16 cellular contexts compared by ENCODE assay signal in genomic region chr12:110668480-110669192, GRCh38. TPM values are rescaled to one million over a fixed set of nuclear protein-coding genes. Genes with fewer than 3 reads are reported as not detected.
DNase-seq lines count a peak whose midpoint lies in the region; ATAC-seq and TF ChIP-seq lines count a peak whose summit lies in the region.
"Had no signal": no experiment of that assay in that cellular context is flagged by ENCODE, and none has a peak within 500 bp of the region (broad histone marks: within the 10 kb centered on the region; RNA-seq: fewer than 3 reads in every experiment).

No MANE protein-coding gene starts in this region.

- no peak overlapping the region for H3K9ac ChIP-seq in H9 (ENCODE audit: extremely low read depth, insufficient read length, low read length)

- H3K27me3 Mint-ChIP-seq in activated T-cell treated with anti-CD3 and anti-CD28 coated beads, Interleukin-2, amount 50 U/mL, for 24 hours = no peaks in the 10 kb centered on the region
- H3K27me3 Mint-ChIP-seq in activated T-cell treated with anti-CD3 and anti-CD28 coated beads, Interleukin-2, amount 50 U/mL, for 72 hours (ENCODE audit: low read depth) = no peaks in the 10 kb centered on the region
- H3K27me3 Mint-ChIP-seq in H9 (ENCODE audit: low read depth) = no peaks in the 10 kb centered on the region
- H3K27me3 Mint-ChIP-seq in activated T-helper 1 cell treated with anti-CD3 and anti-CD28 coated beads, Interleukin-12 subunit alpha, Interleukin-12 subunit beta, Interleukin-2, Interleukin-4 antibody, amounts not matched to agents 30 ng/mL and 10 ng/mL and 1 ng/mL, durations not matched to agents 14 hours and 24 hours and 36 hours (ENCODE audit: insufficient read depth) = peaks cover 2% of the 10 kb centered on the region
- H3K27me3 Mint-ChIP-seq in stimulated activated memory B cell treated with anti-CD40 and anti-IgM and Interleukin-4, amounts not matched to agents 10 μg/mL and 1 μg/mL and 100 μg/mL, for 72 hours = no peaks in the 10 kb centered on the region
- H3K27me3 Mint-ChIP-seq in Caco-2 (ENCODE audit: insufficient read depth, unreplicated experiment) = peaks cover 13% of the 10 kb centered on the region

- H3K79me2 ChIP-seq in H9 (ENCODE audit: insufficient read depth, low read length) = no peaks in the 10 kb centered on the region

- H3K4me1 ChIP-seq in H9 (ENCODE audit: insufficient read depth, low read length) (no peaks in the 10 kb centered on the region), Caco-2 (no peaks in the 10 kb centered on the region), left ventricle myocardium inferior (peaks cover 2% of the 10 kb centered on the region)
- H3K4me1 ChIP-seq: left lung, upper lobe of left lung had no signal

- H4K91ac ChIP-seq in H9 (ENCODE audit: insufficient read length, low read depth, low read length) = no peak overlapping the region

- no peak overlapping the region for H2BK5ac ChIP-seq in H9 (ENCODE audit: insufficient read length, low read length)

- BruUV-seq in Caco-2 (replicated peaks; lab: Mats Ljungman, UMichigan) = no TSS peak

- peaks cover 21% of the 10 kb centered on the region for H3K36me3 Mint-ChIP-seq in activated T-cell treated with anti-CD3 and anti-CD28 coated beads, Interleukin-2, amount 50 U/mL, for 24 hours (ENCODE audit: low read depth)
- peaks cover 12 to 27% of the 10 kb centered on the region in 2 donors for H3K36me3 Mint-ChIP-seq in activated T-cell treated with anti-CD3 and anti-CD28 coated beads, Interleukin-2, amount 50 U/mL, for 72 hours (ENCODE audit: insufficient read depth in 2 of 2)
- H3K36me3 Mint-ChIP-seq in H9 (ENCODE audit: insufficient read depth in 1 of 3, low read depth in 3 of 3) = no peaks in the 10 kb centered on the region
- peaks cover 31% of the 10 kb centered on the region for H3K36me3 Mint-ChIP-seq in activated T-helper 1 cell treated with anti-CD3 and anti-CD28 coated beads, Interleukin-12 subunit alpha, Interleukin-12 subunit beta, Interleukin-2, Interleukin-4 antibody, amounts not matched to agents 30 ng/mL and 10 ng/mL and 1 ng/mL, durations not matched to agents 14 hours and 24 hours and 36 hours (ENCODE audit: low read depth)
- peaks cover 84% of the 10 kb centered on the region for H3K36me3 Mint-ChIP-seq in stimulated activated memory B cell treated with anti-CD40 and anti-IgM and Interleukin-4, amounts not matched to agents 10 μg/mL and 1 μg/mL and 100 μg/mL, for 72 hours
- no peaks in the 10 kb centered on the region for H3K36me3 Mint-ChIP-seq in Caco-2 (ENCODE audit: insufficient read depth, unreplicated experiment)

- no peak for ATAC-seq in activated T-cell treated with anti-CD3 and anti-CD28 coated beads, Interleukin-2, amount 50 U/mL, for 72 hours (replicated peaks in 1 of 2)
- ATAC-seq in stimulated activated memory B cell treated with anti-CD40 and anti-IgM and Interleukin-4, amounts not matched to agents 10 μg/mL and 1 μg/mL and 100 μg/mL, for 72 hours = peak; percentile 4
- no peak for ATAC-seq in GM21526 (IDR thresholded peaks at IDR 0.05; ENCODE audit: low FRiP score, unreplicated experiment)
- ATAC-seq: GM23338, left lung had no signal

- H4K8ac ChIP-seq in H9 (replicated peaks; ENCODE audit: insufficient read length, low read depth, low read length) = no peak overlapping the region

- H3K36me3 ChIP-seq in Caco-2 (ENCODE audit: control insufficient read depth, insufficient read depth, low read length) (no peaks in the 10 kb centered on the region), left ventricle myocardium inferior (peaks cover 42% of the 10 kb centered on the region)
- H3K36me3 ChIP-seq: upper lobe of left lung had no signal

- no peak overlapping the region for H3K56ac ChIP-seq in H9 (ENCODE audit: insufficient read length, low read depth, low read length)

- H3K4me3 Mint-ChIP-seq in activated T-cell treated with anti-CD3 and anti-CD28 coated beads, Interleukin-2, amount 50 U/mL, for 24 hours = no peak overlapping the region
- H3K4me3 Mint-ChIP-seq in activated T-cell treated with anti-CD3 and anti-CD28 coated beads, Interleukin-2, amount 50 U/mL, for 72 hours = peak overlapping the region in 1 of 2 donors; percentile 62
- H3K4me3 Mint-ChIP-seq in H9 = no peak overlapping the region
- H3K4me3 Mint-ChIP-seq in activated T-helper 1 cell treated with anti-CD3 and anti-CD28 coated beads, Interleukin-12 subunit alpha, Interleukin-12 subunit beta, Interleukin-2, Interleukin-4 antibody, amounts not matched to agents 30 ng/mL and 10 ng/mL and 1 ng/mL, durations not matched to agents 14 hours and 24 hours and 36 hours = no peak overlapping the region
- peak overlapping the region; percentile 82 for H3K4me3 Mint-ChIP-seq in stimulated activated memory B cell treated with anti-CD40 and anti-IgM and Interleukin-4, amounts not matched to agents 10 μg/mL and 1 μg/mL and 100 μg/mL, for 72 hours
- no peak overlapping the region for H3K4me3 Mint-ChIP-seq in Caco-2 (ENCODE audit: unreplicated experiment)
- H3K4me3 Mint-ChIP-seq: GM23338 had no signal

- H3K9me3 Mint-ChIP-seq in activated T-cell treated with anti-CD3 and anti-CD28 coated beads, Interleukin-2, amount 50 U/mL, for 24 hours = peaks cover 14% of the 10 kb centered on the region
- peaks cover 7 to 10% of the 10 kb centered on the region in 2 donors for H3K9me3 Mint-ChIP-seq in activated T-cell treated with anti-CD3 and anti-CD28 coated beads, Interleukin-2, amount 50 U/mL, for 72 hours
- H3K9me3 Mint-ChIP-seq in H9 = peaks cover 0 to 3% of the 10 kb centered on the region in 2 experiments; a peak in 3 of 5 replicates
- H3K9me3 Mint-ChIP-seq in activated T-helper 1 cell treated with anti-CD3 and anti-CD28 coated beads, Interleukin-12 subunit alpha, Interleukin-12 subunit beta, Interleukin-2, Interleukin-4 antibody, amounts not matched to agents 30 ng/mL and 10 ng/mL and 1 ng/mL, durations not matched to agents 14 hours and 24 hours and 36 hours = peaks cover 25% of the 10 kb centered on the region
- H3K9me3 Mint-ChIP-seq in stimulated activated memory B cell treated with anti-CD40 and anti-IgM and Interleukin-4, amounts not matched to agents 10 μg/mL and 1 μg/mL and 100 μg/mL, for 72 hours = no peaks in the 10 kb centered on the region
- peaks cover 7% of the 10 kb centered on the region for H3K9me3 Mint-ChIP-seq in Caco-2 (ENCODE audit: unreplicated experiment)

- POLR2A ChIA-PET in Caco-2 (lab: Charles Lee) = no interaction called here

- no peak overlapping the region for H2BK120ac ChIP-seq in H9 (ENCODE audit: low read depth, low read length, poor library complexity, severe bottlenecking)

- H4K5ac ChIP-seq in H9 (ENCODE audit: insufficient read length, low read depth, low read length) = no peak overlapping the region

- peaks cover 26% of the 10 kb centered on the region for H3K4me1 Mint-ChIP-seq in activated T-cell treated with anti-CD3 and anti-CD28 coated beads, Interleukin-2, amount 50 U/mL, for 24 hours (ENCODE audit: low read depth)
- peaks cover 39% of the 10 kb centered on the region for H3K4me1 Mint-ChIP-seq in activated T-cell treated with anti-CD3 and anti-CD28 coated beads, Interleukin-2, amount 50 U/mL, for 72 hours (ENCODE audit: low read depth)
- peaks cover 5 to 9% of the 10 kb centered on the region in 2 experiments; a peak in 3 of 4 replicates for H3K4me1 Mint-ChIP-seq in H9
- peaks cover 34% of the 10 kb centered on the region for H3K4me1 Mint-ChIP-seq in activated T-helper 1 cell treated with anti-CD3 and anti-CD28 coated beads, Interleukin-12 subunit alpha, Interleukin-12 subunit beta, Interleukin-2, Interleukin-4 antibody, amounts not matched to agents 30 ng/mL and 10 ng/mL and 1 ng/mL, durations not matched to agents 14 hours and 24 hours and 36 hours (ENCODE audit: low read depth)
- H3K4me1 Mint-ChIP-seq in stimulated activated memory B cell treated with anti-CD40 and anti-IgM and Interleukin-4, amounts not matched to agents 10 μg/mL and 1 μg/mL and 100 μg/mL, for 72 hours = peaks cover 94% of the 10 kb centered on the region
- no peaks in the 10 kb centered on the region for H3K4me1 Mint-ChIP-seq in Caco-2 (ENCODE audit: low read depth, unreplicated experiment)

- H3K4me3 ChIP-seq in Caco-2 (ENCODE audit: low read depth, low read length) (no peak overlapping the region), left ventricle myocardium inferior (no peak overlapping the region)
- H3K4me3 ChIP-seq: GM23338, left lung, upper lobe of left lung had no signal

- no peak overlapping the region for H2BK15ac ChIP-seq in H9 (ENCODE audit: low read depth, low read length)

- H3K23me2 ChIP-seq in H9 (ENCODE audit: insufficient read length, low read depth, low read length, poor library complexity, severe bottlenecking) = no peaks in the 10 kb centered on the region

- H3K4me2 ChIP-seq in H9 (ENCODE audit: insufficient read depth, insufficient read length, low read length) = no peak overlapping the region
- H3K4me2 ChIP-seq: GM23338 had no signal

- CTCF ChIA-PET in Caco-2 (lab: Charles Lee) = no interaction called here

- H3K79me1 ChIP-seq in H9 (ENCODE audit: insufficient read depth, low read depth, low read length, poor library complexity, severe bottlenecking) = no peaks in the 10 kb centered on the region

- H3K23ac ChIP-seq in H9 (ENCODE audit: insufficient read length, low read depth, low read length) = no peak overlapping the region

- no peak overlapping the region for H3T11ph ChIP-seq in H9 (ENCODE audit: low read length)

- H3K27me3 ChIP-seq in H9 (ENCODE audit: insufficient read depth, low read length) (no peaks in the 10 kb centered on the region), Caco-2 (replicated peaks; ENCODE audit: control insufficient read depth, insufficient read depth, low read length) (no peaks in the 10 kb centered on the region), left ventricle myocardium inferior (ENCODE audit: low read depth) (no peaks in the 10 kb centered on the region)
- H3K27me3 ChIP-seq: left lung, upper lobe of left lung had no signal

- H3K4ac ChIP-seq in H9 (ENCODE audit: low read depth, low read length) = no peak overlapping the region

- H4K20me1 ChIP-seq in H9 (ENCODE audit: control insufficient read depth, insufficient read depth, insufficient read length) = peaks cover 1% of the 10 kb centered on the region

- H3K27ac ChIP-seq in H9 (ENCODE audit: insufficient read length, low read depth, low read length) (no peak overlapping the region), left ventricle myocardium inferior (replicated peaks) (no peak overlapping the region)
- H3K27ac ChIP-seq: left lung, upper lobe of left lung had no signal

- H2AK5ac ChIP-seq in H9 (ENCODE audit: insufficient read length, low read length) = no peak overlapping the region

- H3K9me3 ChIP-seq in H9 (ENCODE audit: control insufficient read depth, low read depth, low read length) (no peaks in the 10 kb centered on the region), Caco-2 (no peaks in the 10 kb centered on the region), left ventricle myocardium inferior (replicated peaks) (peaks cover 33% of the 10 kb centered on the region)

- H3K27ac Mint-ChIP-seq in activated T-cell treated with anti-CD3 and anti-CD28 coated beads, Interleukin-2, amount 50 U/mL, for 24 hours = peak overlapping the region; percentile 92
- no peak overlapping the region for H3K27ac Mint-ChIP-seq in activated T-cell treated with anti-CD3 and anti-CD28 coated beads, Interleukin-2, amount 50 U/mL, for 72 hours
- H3K27ac Mint-ChIP-seq in H9 (peak overlapping the region in 2 of 3 experiments; percentile 41 to 46; a peak in 3 of 7 replicates), Caco-2 (ENCODE audit: unreplicated experiment) (no peak overlapping the region)
- peak overlapping the region; percentile 80 for H3K27ac Mint-ChIP-seq in activated T-helper 1 cell treated with anti-CD3 and anti-CD28 coated beads, Interleukin-12 subunit alpha, Interleukin-12 subunit beta, Interleukin-2, Interleukin-4 antibody, amounts not matched to agents 30 ng/mL and 10 ng/mL and 1 ng/mL, durations not matched to agents 14 hours and 24 hours and 36 hours
- H3K27ac Mint-ChIP-seq in stimulated activated memory B cell treated with anti-CD40 and anti-IgM and Interleukin-4, amounts not matched to agents 10 μg/mL and 1 μg/mL and 100 μg/mL, for 72 hours = peak overlapping the region; percentile 89
- H3K27ac Mint-ChIP-seq: GM23338 had no signal

- H3K14ac ChIP-seq in H9 (ENCODE audit: insufficient read depth, low read length) = no peak overlapping the region; the same call in 1 of the 2 replicates

- H3K18ac ChIP-seq in H9 (ENCODE audit: insufficient read length, low read depth, low read length) = no peak overlapping the region

- TF ChIP-seq CTCF in H9 (conservative IDR thresholded peaks at IDR 0.05) = no peak
- TF ChIP-seq CTCF in Caco-2 (IDR thresholded peaks at IDR 0.05; ENCODE audit: insufficient read depth in 1 of 2, low read depth in 1 of 2, low read length in 1 of 2, severe bottlenecking in 1 of 2, unreplicated experiment in 1 of 2) = no peak
- no peak for TF ChIP-seq CTCF in left ventricle myocardium inferior (IDR thresholded peaks at IDR 0.05; ENCODE audit: borderline replicate concordance)

- no peak overlapping the region for H2AFZ ChIP-seq in H9 (ENCODE audit: low read length)
- H2AFZ ChIP-seq: GM23338 had no signal

- no CpG with 5 or more reads among the region's 12 CpGs for WGBS in H9 (ENCODE audit: extremely low coverage, insufficient read length, low lambda C conversion rate)

- intact Hi-C loops in activated T-helper 1 cell treated with anti-CD3 and anti-CD28 coated beads, Interleukin-12 subunit alpha, Interleukin-12 subunit beta, Interleukin-2, Interleukin-4 antibody, amounts not matched to agents 30 ng/mL and 10 ng/mL and 1 ng/mL, durations not matched to agents 14 hours and 24 hours and 36 hours (cut with micrococcal nuclease) = no loop called here
- intact Hi-C loops in Caco-2 (cut with micrococcal nuclease; ENCODE audit: unreplicated experiment) = no loop called here
- intact Hi-C loops in left ventricle myocardium inferior (cut with micrococcal nuclease) = no loop called here

- DNase-seq in activated T-cell treated with anti-CD3 and anti-CD28 coated beads, Interleukin-2, amount 50 U/mL, for 24 hours = no peak
- DNase-seq in activated T-cell treated with anti-CD3 and anti-CD28 coated beads, Interleukin-2, amount 50 U/mL, for 72 hours = no peak
- DNase-seq in H9 = no peak
- no peak for DNase-seq in activated T-helper 1 cell treated with anti-CD3 and anti-CD28 coated beads, Interleukin-12 subunit alpha, Interleukin-12 subunit beta, Interleukin-2, Interleukin-4 antibody, amounts not matched to agents 30 ng/mL and 10 ng/mL and 1 ng/mL, durations not matched to agents 14 hours and 24 hours and 36 hours (ENCODE audit: low spot score)
- no peak for DNase-seq in Caco-2
- no peak for DNase-seq in left ventricle myocardium inferior
- DNase-seq: activated T-cell treated with anti-CD3 and anti-CD28 coated beads, Interleukin-2, amount 50 U/mL, for 1 hour; glutamatergic neuron; left lung; NCI-H1105 treated with DMSO at 0.1 percent for 48 hours; NCI-H510A; Right ventricle myocardium superior; upper lobe of left lung had no signal

- H2BK20ac ChIP-seq in H9 (ENCODE audit: low read depth, low read length, poor library complexity, severe bottlenecking) = no peak overlapping the region

- H2BK12ac ChIP-seq in H9 (ENCODE audit: insufficient read length, low read depth, low read length) = no peak overlapping the region

RNA-seq across cellular contexts. Expression of gene HVCN1, which starts 20.3 kb away (rescaled TPM):
- 10 to 100 TPM; 10.5 to 12.8 TPM for total RNA-seq in activated T-cell treated with anti-CD3 and anti-CD28 coated beads, Interleukin-2, amount 50 U/mL, for 72 hours
- total RNA-seq in H9 (2021) = 5.2 and 5.5 TPM in 2 replicates
- 13.8 and 16.7 TPM in 2 replicates for total RNA-seq in activated T-helper 1 cell treated with anti-CD3 and anti-CD28 coated beads, Interleukin-12 subunit alpha, Interleukin-12 subunit beta, Interleukin-2, Interleukin-4 antibody, amounts not matched to agents 30 ng/mL and 10 ng/mL and 1 ng/mL, durations not matched to agents 14 hours and 24 hours and 36 hours
- 0.23 TPM in 1 of 2 replicates, not detected in the other for total RNA-seq in Caco-2 (2022)
- total RNA-seq in left ventricle myocardium inferior = 11.5 TPM

RNA-seq across cellular contexts. Expression of gene TCTN1, which starts 54.7 kb away (rescaled TPM):
- 1 to 10 TPM; 9.7 to 10.0 TPM for total RNA-seq in activated T-cell treated with anti-CD3 and anti-CD28 coated beads, Interleukin-2, amount 50 U/mL, for 72 hours
- total RNA-seq in H9 (2021) = 10.9 and 11.1 TPM in 2 replicates
- 7.6 and 8.8 TPM in 2 replicates for total RNA-seq in activated T-helper 1 cell treated with anti-CD3 and anti-CD28 coated beads, Interleukin-12 subunit alpha, Interleukin-12 subunit beta, Interleukin-2, Interleukin-4 antibody, amounts not matched to agents 30 ng/mL and 10 ng/mL and 1 ng/mL, durations not matched to agents 14 hours and 24 hours and 36 hours
- total RNA-seq in Caco-2 (2022) = 13.6 and 13.8 TPM in 2 replicates
- total RNA-seq in left ventricle myocardium inferior = 21.6 TPM

Comparison
In these comparisons a context has a peak if more than half of its experiments do, and no peak if none do; other contexts are left out.
1. H3K27ac Mint-ChIP-seq: peak in activated T-cell treated with anti-CD3 and anti-CD28 coated beads, Interleukin-2, amount 50 U/mL, for 24 hours (single experiment), H9 (2 of 3), activated T-helper 1 cell treated with anti-CD3 and anti-CD28 coated beads, Interleukin-12 subunit alpha, Interleukin-12 subunit beta, Interleukin-2, Interleukin-4 antibody, amounts not matched to agents 30 ng/mL and 10 ng/mL and 1 ng/mL, durations not matched to agents 14 hours and 24 hours and 36 hours (single experiment) and stimulated activated memory B cell treated with anti-CD40 and anti-IgM and Interleukin-4, amounts not matched to agents 10 μg/mL and 1 μg/mL and 100 μg/mL, for 72 hours (single experiment); none in activated T-cell treated with anti-CD3 and anti-CD28 coated beads, Interleukin-2, amount 50 U/mL, for 72 hours (single experiment) and Caco-2 (single experiment).